Comparison of ENCODE assay signal across 12 cellular contexts in the genomic region with DNA sequence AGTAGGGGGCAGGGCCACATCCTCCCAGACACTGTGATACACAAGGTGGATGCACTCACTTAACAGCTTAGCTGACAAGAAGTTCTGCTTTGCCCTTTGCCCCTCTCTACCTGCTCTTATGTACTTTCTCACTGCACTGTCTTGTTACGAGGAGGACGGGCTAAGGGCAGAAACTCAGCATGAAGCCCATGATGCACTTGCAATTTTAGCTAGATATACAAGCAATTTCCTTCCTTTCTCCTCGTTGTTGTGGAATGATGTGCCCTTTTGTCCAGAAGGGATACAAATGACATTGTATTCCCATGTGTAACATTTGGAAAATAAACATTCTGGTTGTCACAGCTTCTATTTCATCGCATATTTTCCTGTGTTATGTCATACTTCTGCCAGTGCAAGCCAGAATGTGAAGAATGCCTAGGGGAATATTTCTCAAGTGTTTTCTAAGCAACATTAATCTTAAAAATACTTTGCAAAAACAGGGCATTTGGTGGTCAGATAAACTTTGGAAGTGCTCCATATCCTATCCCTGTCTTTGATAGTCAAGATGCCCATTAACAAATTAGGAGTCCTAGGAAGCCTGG. TPM values are rescaled to one million over a fixed set of nuclear protein-coding genes. Genes with fewer than 3 reads are reported as not detected.
A peak's percentile ranks its signal among the peaks of the same experiment; 100 is the strongest.
DNase-seq lines count a peak whose midpoint lies in the region; ATAC-seq and TF ChIP-seq lines count a peak whose summit lies in the region.
"Had no signal": no experiment of that assay in that cellular context is flagged by ENCODE, and none has a peak within 500 bp of the region (broad histone marks: within the 10 kb centered on the region; RNA-seq: fewer than 3 reads in every experiment).

No MANE protein-coding gene starts in this region.

- CTCF ChIA-PET in A673 (lab: Charles Lee), result no interaction called here

- peak; percentile 21 for DNase-seq in A673 (ENCODE audit: low spot score)
- DNase-seq in SJSA1 (ENCODE audit: low read depth in 1 of 2, low spot score in 2 of 2), result peak; percentile 39 to 73
- peak; percentile 11 for DNase-seq in fibroblast of peridontal ligament (ENCODE audit: extremely low read depth)
- no peak for DNase-seq in natural killer cell treated with Interleukin-12 subunit alpha and Interleukin-12 subunit beta and Interleukin-15 and Interleukin-18, amount 100 ng/mL, for 72 hours (ENCODE audit: low spot score)
- no peak for DNase-seq in stimulated activated CD4-positive, alpha-beta T cell treated with anti-CD3 and anti-CD28 coated beads, Interleukin-2, amount 100 ng/mL, for 48 hours
- no peak for DNase-seq in NCI-H446 treated with DMSO at 0.1 percent for 48 hours (lab: John Stamatoyannopoulos, UW)
- DNase-seq: stimulated activated CD4-positive, alpha-beta T cell treated with anti-CD3 and anti-CD28 coated beads, Interleukin-4, amount 100 ng/mL, for 1 hour had no signal

- H3K9me3 ChIP-seq in A673 (ENCODE audit: low read depth, low read length, poor library complexity, severe bottlenecking) (no peaks in the 10 kb centered on the region), SJSA1 (replicated peaks) (no peaks in the 10 kb centered on the region), muscle layer of duodenum (ENCODE audit: control insufficient read depth in 1 of 2, low read length in 2 of 2) (no peaks in the 10 kb centered on the region)

- H3K27me3 ChIP-seq in A673 (replicated peaks; ENCODE audit: insufficient read depth, low read depth, low read length, poor library complexity) (no peaks in the 10 kb centered on the region), SJSA1 (replicated peaks) (no peaks in the 10 kb centered on the region), muscle layer of duodenum (ENCODE audit: low read depth, low read length) (no peaks in the 10 kb centered on the region)

- intact Hi-C loops in A673 (cut with micrococcal nuclease; ENCODE audit: unreplicated experiment), result no loop called here

- H3K4me1 ChIP-seq in A673 (ENCODE audit: insufficient read depth, low read length, poor library complexity, severe bottlenecking), result peaks cover 6% of the 10 kb centered on the region
- H3K4me1 ChIP-seq in SJSA1 (replicated peaks), result peaks cover 24% of the 10 kb centered on the region
- H3K4me1 ChIP-seq in muscle layer of duodenum (ENCODE audit: control insufficient read depth in 1 of 2, insufficient read depth in 2 of 2, low read length in 2 of 2), result peaks cover 0 to 24% of the 10 kb centered on the region in 2 donors

- H3K27ac ChIP-seq in A673 (ENCODE audit: low read depth, low read length, poor library complexity, severe bottlenecking), result no peak overlapping the region
- H3K27ac ChIP-seq in SJSA1, result peak overlapping the region; percentile 82
- H3K27ac ChIP-seq in muscle layer of duodenum (ENCODE audit: low read length), result peak overlapping the region; percentile 71

- no peak for ATAC-seq in HG02798 (IDR thresholded peaks at IDR 0.05; ENCODE audit: poor library complexity, unreplicated experiment)
- ATAC-seq in natural killer cell treated with Interleukin-12 subunit alpha and Interleukin-12 subunit beta and Interleukin-15 and Interleukin-18, amount 100 ng/mL, for 72 hours, result no peak
- ATAC-seq: K562 had no signal

- no peak for TF ChIP-seq CTCF in A673 (conservative IDR thresholded peaks at IDR 0.05; ENCODE audit: low read depth, low read length)

- no TSS peak for BruUV-seq in A673 (replicated peaks; lab: Mats Ljungman, UMichigan)

- H3K4me3 Mint-ChIP-seq in natural killer cell treated with Interleukin-12 subunit alpha and Interleukin-12 subunit beta and Interleukin-15 and Interleukin-18, amount 100 ng/mL, for 72 hours, result no peak overlapping the region
- H3K4me3 Mint-ChIP-seq: activated naive CD8-positive, alpha-beta T cell; B cell had no signal

- no peaks in the 10 kb centered on the region for H3K36me3 Mint-ChIP-seq in natural killer cell treated with Interleukin-12 subunit alpha and Interleukin-12 subunit beta and Interleukin-15 and Interleukin-18, amount 100 ng/mL, for 72 hours
- H3K36me3 Mint-ChIP-seq: activated naive CD8-positive, alpha-beta T cell had no signal

- H3K27ac Mint-ChIP-seq in natural killer cell treated with Interleukin-12 subunit alpha and Interleukin-12 subunit beta and Interleukin-15 and Interleukin-18, amount 100 ng/mL, for 72 hours, result no peak overlapping the region
- H3K27ac Mint-ChIP-seq: activated naive CD8-positive, alpha-beta T cell; B cell had no signal

- H3K36me3 ChIP-seq in A673 (ENCODE audit: insufficient read depth, low read length, poor library complexity, severe bottlenecking), result no peaks in the 10 kb centered on the region
- no peaks in the 10 kb centered on the region for H3K36me3 ChIP-seq in SJSA1
- no peaks in the 10 kb centered on the region for H3K36me3 ChIP-seq in muscle layer of duodenum (ENCODE audit: control insufficient read depth in 1 of 2, insufficient read depth in 2 of 2, low read length in 2 of 2)

- POLR2A ChIA-PET in A673 (lab: Charles Lee; ENCODE audit: low non-redundant PET), result no interaction called here

- H3K4me3 ChIP-seq in A673 (ENCODE audit: low read depth, low read length, poor library complexity, severe bottlenecking), result no peak overlapping the region
- H3K4me3 ChIP-seq in SJSA1, result no peak overlapping the region
- peak overlapping the region in 1 of 2 donors; percentile 8 for H3K4me3 ChIP-seq in muscle layer of duodenum (ENCODE audit: low read depth in 1 of 2, low read length in 2 of 2)
- H3K4me3 ChIP-seq: K562 had no signal

- H3K27me3 Mint-ChIP-seq in natural killer cell treated with Interleukin-12 subunit alpha and Interleukin-12 subunit beta and Interleukin-15 and Interleukin-18, amount 100 ng/mL, for 72 hours, result peaks cover 6 to 29% of the 10 kb centered on the region in 2 donors
- H3K27me3 Mint-ChIP-seq: activated naive CD8-positive, alpha-beta T cell; B cell had no signal

- H3K9me3 Mint-ChIP-seq in natural killer cell treated with Interleukin-12 subunit alpha and Interleukin-12 subunit beta and Interleukin-15 and Interleukin-18, amount 100 ng/mL, for 72 hours, result no peaks in the 10 kb centered on the region

- no peaks in the 10 kb centered on the region for H3K4me1 Mint-ChIP-seq in natural killer cell treated with Interleukin-12 subunit alpha and Interleukin-12 subunit beta and Interleukin-15 and Interleukin-18, amount 100 ng/mL, for 72 hours (ENCODE audit: low read depth in 2 of 2)
- H3K4me1 Mint-ChIP-seq: B cell had no signal

RNA-seq across cellular contexts. Expression of a gene that starts 47.2 kb away (rescaled TPM):
- total RNA-seq in A673 (2021), result 6.1 and 8.5 TPM in 2 replicates
- 7.1 and 8.7 TPM in 2 replicates for total RNA-seq in SJSA1 (2014; rRNA removed; shearing (Covaris generic))
- 1 to 10 TPM in 1 of 2 donors, under 1 TPM in 1; 0.21 to 1.8 TPM for total RNA-seq in natural killer cell treated with Interleukin-12 subunit alpha and Interleukin-12 subunit beta and Interleukin-15 and Interleukin-18, amount 100 ng/mL, for 72 hours

Comparison
In these comparisons a context has a peak if more than half of its experiments do, and no peak if none do; other contexts are left out.
1. DNase-seq: peak in A673 (single experiment), SJSA1 (2 of 2) and fibroblast of peridontal ligament (single experiment); none in natural killer cell treated with Interleukin-12 subunit alpha and Interleukin-12 subunit beta and Interleukin-15 and Interleukin-18, amount 100 ng/mL, for 72 hours (single experiment), stimulated activated CD4-positive, alpha-beta T cell treated with anti-CD3 and anti-CD28 coated beads, Interleukin-2, amount 100 ng/mL, for 48 hours (0 of 2) and NCI-H446 treated with DMSO at 0.1 percent for 48 hours (single experiment).